Comparison of ENCODE assay signal across 1 cellular context in genomic region chr10:35517431-35518181, GRCh38.
TF ChIP-seq lines count a peak whose summit lies in the region.

No MANE protein-coding gene starts in this region.

TF ChIP-seq in HepG2, 621 proteins besides CTCF, POLR2A, EP300 and RAD21 (continued from another document):
- TF ChIP-seq PATZ1 (CRISPR knock-in tag; IDR thresholded peaks at IDR 0.05) (no peak), PAX8 (CRISPR knock-in tag; IDR thresholded peaks at IDR 0.05; ENCODE audit: borderline replicate concordance) (no peak), ZNF280B (CRISPR knock-in tag; IDR thresholded peaks at IDR 0.05; ENCODE audit: borderline replicate concordance) (no peak), RORA (CRISPR knock-in tag; IDR thresholded peaks at IDR 0.05) (no peak), SETDB1 (CRISPR knock-in tag; IDR thresholded peaks at IDR 0.05; ENCODE audit: borderline replicate concordance) (no peak), CENPT (CRISPR knock-in tag; IDR thresholded peaks at IDR 0.05; ENCODE audit: low read depth) (no peak), TOPORS (CRISPR knock-in tag; IDR thresholded peaks at IDR 0.05) (no peak), ZNF562 (CRISPR knock-in tag; IDR thresholded peaks at IDR 0.05; ENCODE audit: borderline replicate concordance) (no peak), ASH2L (IDR thresholded peaks at IDR 0.05; ENCODE audit: insufficient read length, low read depth, low read length) (no peak), ZNF563 (CRISPR knock-in tag; IDR thresholded peaks at IDR 0.05) (no peak), SNRNP70 (IDR thresholded peaks at IDR 0.05; ENCODE audit: low read depth, low read length) (no peak)
- TF ChIP-seq, protein P1, sequence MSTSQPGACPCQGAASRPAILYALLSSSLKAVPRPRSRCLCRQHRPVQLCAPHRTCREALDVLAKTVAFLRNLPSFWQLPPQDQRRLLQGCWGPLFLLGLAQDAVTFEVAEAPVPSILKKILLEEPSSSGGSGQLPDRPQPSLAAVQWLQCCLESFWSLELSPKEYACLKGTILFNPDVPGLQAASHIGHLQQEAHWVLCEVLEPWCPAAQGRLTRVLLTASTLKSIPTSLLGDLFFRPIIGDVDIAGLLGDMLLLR (CRISPR knock-in tag; IDR thresholded peaks at IDR 0.05) = no peak
